Comparison of ENCODE assay signal across 1 cellular context in genomic region chr11:102191832-102192231, GRCh38.
TF ChIP-seq lines count a peak whose summit lies in the region.

No MANE protein-coding gene starts in this region.

TF ChIP-seq in HepG2, 621 proteins besides CTCF, POLR2A, EP300 and RAD21 (continued from another document and continues in another):
- TF ChIP-seq ARID5B (CRISPR knock-in tag; IDR thresholded peaks at IDR 0.05) = peak; percentile 40; the same call in 1 of the 2 replicates
- peak; percentile 68 for TF ChIP-seq RBM22 (optimal IDR thresholded peaks at IDR 0.05; ENCODE audit: low read length)
- TF ChIP-seq JARID2 (CRISPR knock-in tag; IDR thresholded peaks at IDR 0.05; ENCODE audit: insufficient replicate concordance) = no peak
- no peak for TF ChIP-seq SP1 (IDR thresholded peaks at IDR 0.05)
- no peak for TF ChIP-seq SP1 (CRISPR knock-in tag; IDR thresholded peaks at IDR 0.05)
- TF ChIP-seq ZNF724P (CRISPR knock-in tag; IDR thresholded peaks at IDR 0.05; ENCODE audit: borderline replicate concordance) = no peak
- no peak for TF ChIP-seq ZNF468 (CRISPR knock-in tag; IDR thresholded peaks at IDR 0.05)
- TF ChIP-seq SUZ12 (IDR thresholded peaks at IDR 0.05; ENCODE audit: low read depth, low read length) = no peak
- no peak for TF ChIP-seq ZC3H13 (CRISPR knock-in tag; IDR thresholded peaks at IDR 0.05)
- TF ChIP-seq PLRG1 (conservative IDR thresholded peaks at IDR 0.05) = no peak
- TF ChIP-seq SMAD3 (CRISPR knock-in tag; IDR thresholded peaks at IDR 0.05) = no peak
- no peak for TF ChIP-seq NONO (IDR thresholded peaks at IDR 0.05)
- TF ChIP-seq NONO (CRISPR knock-in tag; conservative IDR thresholded peaks at IDR 0.05) = no peak
- 0 out of 2 replicates have a peak, but pooled peaks have one; percentile 16 for TF ChIP-seq ZNF329 (CRISPR knock-in tag; IDR thresholded peaks at IDR 0.05; ENCODE audit: low read depth)
- no peak for TF ChIP-seq ZBTB1 (CRISPR knock-in tag; IDR thresholded peaks at IDR 0.05; ENCODE audit: borderline replicate concordance)
- no peak for TF ChIP-seq HNRNPK (IDR thresholded peaks at IDR 0.05; ENCODE audit: low read depth, low read length, poor library complexity, severe bottlenecking)
- no peak for TF ChIP-seq WIZ (CRISPR knock-in tag; IDR thresholded peaks at IDR 0.05)
- TF ChIP-seq SMC3 (IDR thresholded peaks at IDR 0.05; ENCODE audit: low read length) = no peak
- TF ChIP-seq FOXM1 (CRISPR knock-in tag; IDR thresholded peaks at IDR 0.05) = no peak
- no peak for TF ChIP-seq ZBTB46 (CRISPR knock-in tag; IDR thresholded peaks at IDR 0.05; ENCODE audit: borderline replicate concordance)
- TF ChIP-seq HNF4A (CRISPR knock-in tag; IDR thresholded peaks at IDR 0.05) = peak; percentile 30; the same call in 1 of the 2 replicates
- TF ChIP-seq ZNF577 (CRISPR knock-in tag; IDR thresholded peaks at IDR 0.05; ENCODE audit: borderline replicate concordance, low read depth) = no peak
- TF ChIP-seq THRA (CRISPR knock-in tag; IDR thresholded peaks at IDR 0.05; ENCODE audit: borderline replicate concordance) = no peak
- no peak for TF ChIP-seq ZNF879 (CRISPR knock-in tag; IDR thresholded peaks at IDR 0.05)
- no peak for TF ChIP-seq MLX (CRISPR knock-in tag; IDR thresholded peaks at IDR 0.05)
- peak; percentile 75 for TF ChIP-seq CEBPG (CRISPR knock-in tag; IDR thresholded peaks at IDR 0.05)
- TF ChIP-seq KAT2B (IDR thresholded peaks at IDR 0.05; ENCODE audit: borderline replicate concordance, low read depth, low read length) = no peak
- TF ChIP-seq HOXD1 (CRISPR knock-in tag; IDR thresholded peaks at IDR 0.05) = no peak
- no peak for TF ChIP-seq ZNF605 (CRISPR knock-in tag; IDR thresholded peaks at IDR 0.05)
- no peak for TF ChIP-seq ZNF761 (CRISPR knock-in tag; conservative IDR thresholded peaks at IDR 0.05)
- TF ChIP-seq MEF2D (CRISPR knock-in tag; IDR thresholded peaks at IDR 0.05) = no peak
- 0 out of 2 replicates have a peak, but pooled peaks have one; percentile 9 for TF ChIP-seq ZNF749 (CRISPR knock-in tag; IDR thresholded peaks at IDR 0.05; ENCODE audit: borderline replicate concordance)
- no peak for TF ChIP-seq TFAP4 (IDR thresholded peaks at IDR 0.05; ENCODE audit: borderline replicate concordance, low read depth)
- TF ChIP-seq PAF1 (CRISPR knock-in tag; IDR thresholded peaks at IDR 0.05) = no peak
- peak; percentile 51; the same call in 1 of the 2 replicates for TF ChIP-seq TCF7 (IDR thresholded peaks at IDR 0.05; ENCODE audit: low read depth)
- no peak for TF ChIP-seq NR0B2 (CRISPR knock-in tag; IDR thresholded peaks at IDR 0.05)
- no peak for TF ChIP-seq HOXA5 (CRISPR knock-in tag; IDR thresholded peaks at IDR 0.05)
- TF ChIP-seq GLI4 (CRISPR knock-in tag; IDR thresholded peaks at IDR 0.05; ENCODE audit: borderline replicate concordance) = no peak
- no peak for TF ChIP-seq ZNF441 (CRISPR knock-in tag; IDR thresholded peaks at IDR 0.05; ENCODE audit: borderline replicate concordance)
- TF ChIP-seq ZFP1 (CRISPR knock-in tag; IDR thresholded peaks at IDR 0.05) = no peak
- TF ChIP-seq ELF3 (CRISPR knock-in tag; IDR thresholded peaks at IDR 0.05) = no peak
- TF ChIP-seq POGZ (CRISPR knock-in tag; IDR thresholded peaks at IDR 0.05) = 0 out of 2 replicates have a peak, but pooled peaks have one; percentile 57
- no peak for TF ChIP-seq DNMT1 (CRISPR knock-in tag; IDR thresholded peaks at IDR 0.05)
- no peak for TF ChIP-seq ZNF503 (CRISPR knock-in tag; IDR thresholded peaks at IDR 0.05)
- TF ChIP-seq ZNF773 (CRISPR knock-in tag; IDR thresholded peaks at IDR 0.05; ENCODE audit: borderline replicate concordance) = no peak
- TF ChIP-seq ETV5 (CRISPR knock-in tag; IDR thresholded peaks at IDR 0.05; ENCODE audit: borderline replicate concordance) = no peak
- no peak for TF ChIP-seq ZNF629 (CRISPR knock-in tag; conservative IDR thresholded peaks at IDR 0.05)
- no peak for TF ChIP-seq ZNF20 (CRISPR knock-in tag; IDR thresholded peaks at IDR 0.05)
- TF ChIP-seq ZBTB10 (CRISPR knock-in tag; IDR thresholded peaks at IDR 0.05; ENCODE audit: borderline replicate concordance) = no peak
- TF ChIP-seq RFX1 (IDR thresholded peaks at IDR 0.05) = no peak
- no peak for TF ChIP-seq CREM (IDR thresholded peaks at IDR 0.05)
- no peak for TF ChIP-seq CREM (CRISPR knock-in tag; IDR thresholded peaks at IDR 0.05)
- no peak for TF ChIP-seq ZBTB33 (CRISPR knock-in tag; IDR thresholded peaks at IDR 0.05)
- no peak for TF ChIP-seq SALL1 (CRISPR knock-in tag; IDR thresholded peaks at IDR 0.05)
- TF ChIP-seq ZNF790 (CRISPR knock-in tag; IDR thresholded peaks at IDR 0.05; ENCODE audit: borderline replicate concordance) = no peak
- TF ChIP-seq ZIK1 (CRISPR knock-in tag; IDR thresholded peaks at IDR 0.05; ENCODE audit: borderline replicate concordance, low read depth) = no peak
